Comparison of ENCODE assay signal across 17 cellular contexts in the genomic region with DNA sequence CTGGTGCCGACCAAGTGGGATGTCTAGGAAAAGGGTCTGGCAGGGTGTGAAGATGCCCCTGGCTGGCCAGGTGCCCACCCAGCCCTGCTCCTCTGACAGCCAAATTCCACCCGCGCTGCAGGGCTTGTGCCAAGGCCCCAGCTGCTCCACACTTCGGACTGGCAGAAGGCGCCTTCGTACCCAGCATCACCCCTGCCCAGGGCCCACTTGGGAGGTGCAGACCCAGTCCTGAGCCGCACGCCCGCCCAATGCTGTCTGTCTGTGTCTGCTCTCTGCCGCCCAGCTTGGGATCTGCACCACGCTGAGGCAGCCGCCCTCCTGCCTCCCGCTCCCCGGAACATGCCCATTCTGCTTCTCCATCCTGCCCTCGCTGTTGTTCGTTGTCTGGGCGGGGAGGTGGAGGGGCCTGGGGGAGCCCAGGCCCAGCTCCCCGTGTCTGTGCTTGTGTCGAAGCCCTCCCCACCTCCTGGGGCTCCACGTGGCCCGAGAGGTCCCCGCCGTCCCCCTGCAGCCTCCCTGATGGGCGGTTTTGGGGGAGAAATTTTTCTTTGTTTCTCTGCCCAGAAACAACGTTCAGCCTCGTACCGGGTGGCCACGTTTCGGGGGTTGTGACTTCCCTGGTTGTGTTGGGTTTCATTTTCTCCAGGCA. TPM values are rescaled to one million over a fixed set of nuclear protein-coding genes. Genes with fewer than 3 reads are reported as not detected.
DNase-seq lines count a peak whose midpoint lies in the region; ATAC-seq, FAIRE-seq and TF ChIP-seq lines count a peak whose summit lies in the region.
"Had no signal": no experiment of that assay in that cellular context is flagged by ENCODE, and none has a peak within 500 bp of the region (broad histone marks: within the 10 kb centered on the region; RNA-seq: fewer than 3 reads in every experiment).

No MANE protein-coding gene starts in this region.

- TF ChIP-seq RAD21 in K562 (CRISPR knock-in tag; conservative IDR thresholded peaks at IDR 0.05 in 1 of 2, IDR thresholded peaks at IDR 0.05 in 1 of 2), result no peak

- H3K27ac ChIP-seq in K562 (ENCODE audit: extremely low read depth, low read depth, low read length), result no peak overlapping the region
- H3K27ac ChIP-seq in left lung, result no peak overlapping the region
- H3K27ac ChIP-seq in spleen, result peak overlapping the region in 2 of 8 donors; percentile 8 to 26

- peaks cover 0 to 29% of the 10 kb centered on the region in 2 experiments; a peak in 1 of 5 replicates for H3K4me1 ChIP-seq in K562 (replicated peaks in 1 of 2; ENCODE audit: control insufficient read depth in 2 of 2, insufficient read depth in 2 of 2, low read length in 2 of 2)
- peaks cover 0 to 9% of the 10 kb centered on the region in 2 donors for H3K4me1 ChIP-seq in left lung
- H3K4me1 ChIP-seq in spleen, result peaks cover 0 to 26% (median 4%) of the 10 kb centered on the region in 6 donors

- peaks cover 53% of the 10 kb centered on the region; the same call in 2 of the 3 replicates for H3K36me3 ChIP-seq in K562 (ENCODE audit: control insufficient read depth, insufficient read depth, low read length)
- H3K36me3 ChIP-seq in left lung, result peaks cover 0 to 100% of the 10 kb centered on the region in 2 donors
- H3K36me3 ChIP-seq in spleen, result peaks cover 6 to 100% (median 90%) of the 10 kb centered on the region in 6 donors

- no peak overlapping the region for H3K4me2 ChIP-seq in K562 (ENCODE audit: insufficient read depth, low read length)

- no peak for FAIRE-seq in K562 (lab: Jason Lieb, UNC)
- FAIRE-seq: endothelial cell of umbilical vein had no signal

- no peaks in the 10 kb centered on the region for H3K27me3 Mint-ChIP-seq in activated CD4-positive, alpha-beta T cell treated with anti-CD3 and anti-CD28 coated beads, Interleukin-2, amount 10 ng/mL, durations not matched to agents 7 days and 5 days
- no peaks in the 10 kb centered on the region for H3K27me3 Mint-ChIP-seq in Calu3 (ENCODE audit: unreplicated experiment)
- H3K27me3 Mint-ChIP-seq: T-helper 17 cell had no signal

- ATAC-seq in K562 (no peak), left lung (no peak), HG02763 (IDR thresholded peaks at IDR 0.05; ENCODE audit: unreplicated experiment) (no peak)
- ATAC-seq: left lobe of liver, T-helper 17 cell had no signal

- CTCF ChIA-PET in activated CD4-positive, alpha-beta T cell treated with anti-CD3 and anti-CD28 coated beads, Interleukin-2, amount 10 ng/mL, durations not matched to agents 7 days and 5 days (lab: Charles Lee), result no interaction called here
- CTCF ChIA-PET in K562 (lab: Yijun Ruan, JAX; ENCODE audit: low intra/inter-chr PET ratio), result no interaction called here
- CTCF ChIA-PET in Calu3 (lab: Charles Lee), result no interaction called here

- POLR2A ChIA-PET in activated CD4-positive, alpha-beta T cell treated with anti-CD3 and anti-CD28 coated beads, Interleukin-2, amount 10 ng/mL, durations not matched to agents 7 days and 5 days (lab: Charles Lee), result no interaction called here
- POLR2A ChIA-PET in K562 (lab: Yijun Ruan, JAX), result no interaction called here

- in situ Hi-C loops in K562 (cut with MboI), result no loop called here

- no peaks in the 10 kb centered on the region for H3K27me3 ChIP-seq in K562 (ENCODE audit: control insufficient read depth in 2 of 2, insufficient read depth in 2 of 2, low read length in 2 of 2)
- no peaks in the 10 kb centered on the region for H3K27me3 ChIP-seq in left lung
- H3K27me3 ChIP-seq in spleen (replicated peaks in 1 of 7), result no peaks in the 10 kb centered on the region

- no peaks in the 10 kb centered on the region for H3K79me2 ChIP-seq in K562 (ENCODE audit: control insufficient read depth, insufficient read depth, low read length)

- H4K20me1 ChIP-seq in K562 (replicated peaks; ENCODE audit: control insufficient read depth, insufficient read depth, low read length), result no peaks in the 10 kb centered on the region

- intact Hi-C loops in K562 (cut with micrococcal nuclease), result no loop called here
- intact Hi-C loops in left lung (cut with DNase I), result no loop called here
- intact Hi-C loops in spleen (cut with DNase I; ENCODE audit: low total_unique reads), result no loop called here
- intact Hi-C loops in Calu3 (cut with micrococcal nuclease; ENCODE audit: unreplicated experiment), result no loop called here

- TF ChIP-seq CTCF in K562 (IDR thresholded peaks at IDR 0.05 in 2 of 3, conservative IDR thresholded peaks at IDR 0.05 in 1 of 3; ENCODE audit: insufficient read depth in 2 of 3, low read depth in 1 of 3, low read length in 3 of 3), result no peak
- TF ChIP-seq CTCF in left lung (IDR thresholded peaks at IDR 0.05), result no peak
- no peak for TF ChIP-seq CTCF in spleen (IDR thresholded peaks at IDR 0.05 in 8 of 11, conservative IDR thresholded peaks at IDR 0.05 in 3 of 11)
- no peak for TF ChIP-seq CTCF in Calu3 (IDR thresholded peaks at IDR 0.05; ENCODE audit: unreplicated experiment)

- DNase-seq in activated CD4-positive, alpha-beta T cell treated with anti-CD3 and anti-CD28 coated beads, Interleukin-2, amount 10 ng/mL, durations not matched to agents 7 days and 5 days, result no peak
- DNase-seq in activated CD4-positive, alpha-beta T cell treated with anti-CD3 and anti-CD28 coated beads for 48 hours, result no peak
- DNase-seq in K562 (ENCODE audit: extremely low read depth in 1 of 4, low spot score in 3 of 4), result no peak
- peak; percentile 31 to 71 for DNase-seq in left lung
- DNase-seq in spleen, result peak; percentile 73
- no peak for DNase-seq in GOT3 (lab: John Stamatoyannopoulos, UW)
- no peak for DNase-seq in Calu3
- DNase-seq: activated effector memory CD4-positive, alpha-beta T cell treated with anti-CD3 and anti-CD28 coated beads, Interleukin-2, amount 50 U/mL, for 16 hours; amniotic stem cell; foreskin fibroblast; NCI-H1436 treated with DMSO at 0.1 percent for 48 hours; NCI-H226; T-helper 17 cell had no signal

- H2AFZ ChIP-seq in K562 (ENCODE audit: low read depth, low read length), result no peak overlapping the region

- 81% methylated on average over 29 of the region's 29 CpGs for WGBS in K562 (ENCODE audit: insufficient coverage, low coverage, missing lambda C conversion rate)
- 91 to 94% (median 92%) methylated on average over 20 to 29 of the region's 29 CpGs for WGBS in spleen, 5 donors

- H3K4me3 Mint-ChIP-seq in activated CD4-positive, alpha-beta T cell treated with anti-CD3 and anti-CD28 coated beads, Interleukin-2, amount 10 ng/mL, durations not matched to agents 7 days and 5 days, result no peak overlapping the region
- no peak overlapping the region for H3K4me3 Mint-ChIP-seq in Calu3 (ENCODE audit: low read depth, unreplicated experiment)
- H3K4me3 Mint-ChIP-seq: CD14-positive monocyte, T-helper 17 cell had no signal

- H3K9me3 ChIP-seq in K562 (replicated peaks; ENCODE audit: control insufficient read depth, insufficient read depth, low read depth, low read length) (no peaks in the 10 kb centered on the region), left lung (no peaks in the 10 kb centered on the region), spleen (no peaks in the 10 kb centered on the region)

- no peak overlapping the region for H3K9ac ChIP-seq in K562 (ENCODE audit: insufficient read depth in 1 of 2, low read depth in 2 of 2, low read length in 2 of 2)

- no peaks in the 10 kb centered on the region for H3K9me1 ChIP-seq in K562 (ENCODE audit: control insufficient read depth, insufficient read depth, low read length)

- H3K4me1 Mint-ChIP-seq in activated CD4-positive, alpha-beta T cell treated with anti-CD3 and anti-CD28 coated beads, Interleukin-2, amount 10 ng/mL, durations not matched to agents 7 days and 5 days, result peaks cover 7% of the 10 kb centered on the region
- H3K4me1 Mint-ChIP-seq in Calu3 (ENCODE audit: low read depth, unreplicated experiment), result no peaks in the 10 kb centered on the region

- TF ChIP-seq POLR2A in K562 (conservative IDR thresholded peaks at IDR 0.05), result no peak
- TF ChIP-seq POLR2A in spleen (IDR thresholded peaks at IDR 0.05), result no peak

- H3K27ac Mint-ChIP-seq in activated CD4-positive, alpha-beta T cell treated with anti-CD3 and anti-CD28 coated beads, Interleukin-2, amount 10 ng/mL, durations not matched to agents 7 days and 5 days, result peak overlapping the region; percentile 60
- no peak overlapping the region for H3K27ac Mint-ChIP-seq in Calu3 (ENCODE audit: unreplicated experiment)
- H3K27ac Mint-ChIP-seq: T-helper 17 cell had no signal

- H3K9me3 Mint-ChIP-seq in activated CD4-positive, alpha-beta T cell treated with anti-CD3 and anti-CD28 coated beads, Interleukin-2, amount 10 ng/mL, durations not matched to agents 7 days and 5 days, result no peaks in the 10 kb centered on the region
- no peaks in the 10 kb centered on the region for H3K9me3 Mint-ChIP-seq in Calu3 (ENCODE audit: low read depth, unreplicated experiment)

- H3K36me3 Mint-ChIP-seq in activated CD4-positive, alpha-beta T cell treated with anti-CD3 and anti-CD28 coated beads, Interleukin-2, amount 10 ng/mL, durations not matched to agents 7 days and 5 days (ENCODE audit: low read depth), result peaks cover 12% of the 10 kb centered on the region
- H3K36me3 Mint-ChIP-seq in Calu3 (ENCODE audit: insufficient read depth, unreplicated experiment), result peaks cover 33% of the 10 kb centered on the region

- BruUV-seq in K562 (replicated peaks; lab: Mats Ljungman, UMichigan) (no TSS peak), Calu3 (replicated peaks; lab: Mats Ljungman, UMichigan) (no TSS peak)

- H3K4me3 ChIP-seq in K562, result no peak overlapping the region
- no peak overlapping the region for H3K4me3 ChIP-seq in left lung
- H3K4me3 ChIP-seq in spleen, result no peak overlapping the region

- no peak for TF ChIP-seq EP300 in K562 (IDR thresholded peaks at IDR 0.05; ENCODE audit: low read length)

RNA-seq across cellular contexts. Expression of a gene that starts 36.9 kb away (rescaled TPM):
- total RNA-seq in activated CD4-positive, alpha-beta T cell treated with anti-CD3 and anti-CD28 coated beads, Interleukin-2, amount 10 ng/mL, durations not matched to agents 7 days and 5 days, result 10 to 100 TPM; 53.7 to 56.7 TPM
- 96.3 and 215 TPM in 2 replicates for total RNA-seq in K562 (2011; cell fraction: chromatin; rRNA removed; ENCODE audit: low replicate concordance)
- total RNA-seq in K562 (2011; cell fraction: nucleolus; rRNA removed), result 144 and 155 TPM in 2 replicates
- 118 and 119 TPM in 2 replicates for total RNA-seq in K562 (2011; cell fraction: nucleoplasm; rRNA removed)
- total RNA-seq in K562 (2014; rRNA removed) (53.4 and 69.8 TPM in 2 replicates), K562 (2014; rRNA removed; fragmentation: Illumina TruSeq; extraction: Trizol) (97.7 and 108 TPM in 2 replicates), K562 (2015; rRNA removed; fragmentation: Illumina TruSeq; extraction: Trizol) (117 and 119 TPM in 2 replicates), K562 (2021) (235 and 239 TPM in 2 replicates), left lung (10 to 100 TPM; 32.9 to 75.6 TPM), spleen (10 to 100 TPM; 65.0 to 99.3 (median 73.2) TPM), Calu3 (2022) (77.2 and 86.2 TPM in 2 replicates)
- polyA plus RNA-seq in K562 (2011; rRNA removed) (148 and 175 TPM in 2 replicates), K562 (2014; fragmentation: Illumina TruSeq; extraction: Trizol) (250 and 287 TPM in 2 replicates), K562 (2014; fragmentation: Nextera tagmentation; extraction: Ambion mirVana) (10 to 100 TPM; 40.9 to 51.1 TPM), K562 (2014; rRNA removed) (154 and 168 TPM in 2 replicates), spleen (10 to 100 TPM; 29.2 to 66.9 (median 33.5) TPM)
- 202 and 255 TPM in 2 replicates for polyA plus RNA-seq in K562 (2011; cell fraction: cytosol; rRNA removed)
- 198 and 337 TPM in 2 replicates for polyA plus RNA-seq in K562 (2011; cell fraction: nucleus; rRNA removed)
- 180 and 222 TPM in 2 replicates for polyA plus RNA-seq in K562 (2012)
- 91.8 and 131 TPM in 2 replicates for polyA minus RNA-seq in K562 (2011; rRNA and poly(A)+ RNA removed)
- polyA minus RNA-seq in K562 (2011; cell fraction: cytosol; rRNA and poly(A)+ RNA removed), result 98.9 and 104 TPM in 2 replicates
- polyA minus RNA-seq in K562 (2011; cell fraction: nucleus; rRNA and poly(A)+ RNA removed), result 116 and 136 TPM in 2 replicates

Comparison
In these comparisons a context has a peak if more than half of its experiments do, and no peak if none do; other contexts are left out.
1. DNase-seq: peak in left lung (2 of 2) and spleen (single experiment); none in activated CD4-positive, alpha-beta T cell treated with anti-CD3 and anti-CD28 coated beads, Interleukin-2, amount 10 ng/mL, durations not matched to agents 7 days and 5 days (single experiment), activated CD4-positive, alpha-beta T cell treated with anti-CD3 and anti-CD28 coated beads for 48 hours (single experiment), K562 (0 of 4), GOT3 (single experiment) and Calu3 (single experiment).